ENCODE assay signal across 1 cellular context in genomic region chr3:172749201-172749965, GRCh38.
TF ChIP-seq lines count a peak whose summit lies in the region.

No MANE protein-coding gene starts in this region.

TF ChIP-seq in GM23338, 12 proteins besides CTCF, POLR2A, EP300 and RAD21 (continued from another document):
- TF ChIP-seq REST (IDR thresholded peaks at IDR 0.05; ENCODE audit: unreplicated experiment) (no peak), POLR2AphosphoS5 (IDR thresholded peaks at IDR 0.05; ENCODE audit: low read depth) (no peak), CREB1 (CRISPR knock-in tag; IDR thresholded peaks at IDR 0.05; ENCODE audit: low read depth) (no peak), ZNF462 (CRISPR knock-in tag; IDR thresholded peaks at IDR 0.05) (no peak)
